In the genomic region with DNA sequence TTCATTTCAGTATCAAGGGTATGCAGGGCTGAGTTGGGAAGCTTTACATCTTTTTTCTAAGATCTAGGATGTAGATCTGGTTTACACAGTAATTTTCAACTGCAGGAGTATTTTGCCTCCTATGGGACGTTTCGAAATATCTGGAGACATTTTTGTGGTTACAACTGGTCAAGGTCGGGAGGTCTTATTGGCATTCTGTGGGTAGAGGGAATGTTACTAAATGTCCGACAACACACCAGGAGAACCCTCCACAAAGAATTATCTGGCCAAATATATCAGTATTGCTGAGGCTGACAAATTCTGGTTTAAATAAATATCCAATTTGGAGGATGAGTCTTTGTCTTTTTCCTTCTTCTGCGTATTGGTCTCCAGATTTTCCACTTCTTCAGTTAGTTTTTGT, we compare ENCODE assay signal across 12 cellular contexts. TPM values are rescaled to one million over a fixed set of nuclear protein-coding genes. Genes with fewer than 3 reads are reported as not detected.
DNase-seq lines count a peak whose midpoint lies in the region; TF ChIP-seq lines count a peak whose summit lies in the region.
"Not testable (repeated sequence)": the region's sequence is repeated elsewhere in the genome, so short reads cannot be mapped to it uniquely, and the experiment has no call there.
"Had no signal": no experiment of that assay in that cellular context is flagged by ENCODE, and none has a peak within 500 bp of the region (broad histone marks: within the 10 kb centered on the region; RNA-seq: fewer than 3 reads in every experiment).

No MANE protein-coding gene starts in this region.

- not testable (repeated sequence) for H2AFZ ChIP-seq in GM23248

- not testable (repeated sequence) for H3K27ac ChIP-seq in GM23248

- not testable (repeated sequence) for H3K4me2 ChIP-seq in GM23248 (ENCODE audit: unreplicated experiment)

- 33 to 36% methylated on average over 5 of the region's 5 CpGs for WGBS in GM23248 (ENCODE audit: low coverage in 1 of 2, low lambda C conversion rate in 2 of 2, missing lambda C conversion rate in 2 of 2), 2 experiments

- H3K79me2 ChIP-seq in GM23248 (ENCODE audit: insufficient read depth): not testable (repeated sequence)

- H3K9me3 ChIP-seq in GM23248 (ENCODE audit: low read depth): not testable (repeated sequence)

- H3F3A ChIP-seq in GM23248 (ENCODE audit: insufficient read depth): not testable (repeated sequence)

- H3K9ac ChIP-seq in GM23248: not testable (repeated sequence)

- peak; percentile 32 for DNase-seq in AG09309 (ENCODE audit: low read depth)
- DNase-seq in GM23248: peak; percentile 33
- DNase-seq in NCI-H226: peak; percentile 50
- DNase-seq in astrocyte of the cerebellum (ENCODE audit: low read depth): peak; percentile 56
- DNase-seq in epithelial cell of proximal tubule (ENCODE audit: low read depth): peak; percentile 43
- peak; percentile 80 for DNase-seq in glomerular visceral epithelial cell (ENCODE audit: extremely low spot score)
- DNase-seq in skeletal muscle cell (ENCODE audit: low read depth): peak; percentile 55

- not testable (repeated sequence) for H3K4me3 ChIP-seq in AG09309 (ENCODE audit: control insufficient read depth, low read depth, low read length); GM23248; astrocyte of the cerebellum (ENCODE audit: low read depth, low read length); epithelial cell of proximal tubule (ENCODE audit: low read depth, low read length); skeletal muscle cell (ENCODE audit: low read depth, low read length)

- peaks cover 24% of the 10 kb centered on the region; the same call in 1 of the 2 replicates for H3K27me3 ChIP-seq in GM23248 (replicated peaks; ENCODE audit: insufficient read depth)

- not testable (repeated sequence) for H4K20me1 ChIP-seq in GM23248 (ENCODE audit: insufficient read depth)

- not testable (repeated sequence) for TF ChIP-seq CTCF in AG09309 (IDR thresholded peaks at IDR 0.05; ENCODE audit: control insufficient read depth, insufficient read depth, low read depth, low read length, missing control alignments); astrocyte of the cerebellum (IDR thresholded peaks at IDR 0.05; ENCODE audit: low read depth, low read length, missing control alignments); epithelial cell of proximal tubule (conservative IDR thresholded peaks at IDR 0.05; ENCODE audit: low read depth, low read length)

- in situ Hi-C loops in GM23248 (cut with MboI); astrocyte of the cerebellum (cut with HindIII; ENCODE audit: low sequenced_read_pairs): not testable (repeated sequence)

- not testable (repeated sequence) for H3K4me1 ChIP-seq in GM23248 (ENCODE audit: insufficient read depth)

- H3K9me2 ChIP-seq in GM23248 (ENCODE audit: insufficient read depth): not testable (repeated sequence)

- not testable (repeated sequence) for H3K36me3 ChIP-seq in GM23248 (ENCODE audit: low read depth)

RNA-seq across cellular contexts. Expression of gene GOLGA8J, which starts 1.9 kb away (rescaled TPM):
- not detected in 2 replicates for total RNA-seq in GM23248 (2014; rRNA removed; shearing (Covaris generic))
- polyA plus RNA-seq in GM23248 (2016; fragmentation: Nextera tagmentation; extraction: Ambion mirVana): not detected in 2 replicates
- not detected in 2 replicates for total RNA-seq in epithelial cell of proximal tubule
- total RNA-seq: GM23338, NCI-H460, SJSA1 had no signal
- polyA plus RNA-seq: AG04450; CD8-positive, alpha-beta memory T cell; GM23338 had no signal

RNA-seq across cellular contexts. Expression of gene GOLGA8T, which starts 54.0 kb away (rescaled TPM):
- total RNA-seq in GM23248 (2014; rRNA removed; shearing (Covaris generic)): not detected in 2 replicates
- not detected in 2 replicates for polyA plus RNA-seq in GM23248 (2016; fragmentation: Nextera tagmentation; extraction: Ambion mirVana)
- not detected in 2 replicates for total RNA-seq in epithelial cell of proximal tubule
- total RNA-seq: CD8-positive, alpha-beta memory T cell had no signal
- polyA plus RNA-seq: AG04450; CD8-positive, alpha-beta memory T cell; GM23338 had no signal
